Comparison of ENCODE assay signal across 8 cellular contexts in the genomic region with DNA sequence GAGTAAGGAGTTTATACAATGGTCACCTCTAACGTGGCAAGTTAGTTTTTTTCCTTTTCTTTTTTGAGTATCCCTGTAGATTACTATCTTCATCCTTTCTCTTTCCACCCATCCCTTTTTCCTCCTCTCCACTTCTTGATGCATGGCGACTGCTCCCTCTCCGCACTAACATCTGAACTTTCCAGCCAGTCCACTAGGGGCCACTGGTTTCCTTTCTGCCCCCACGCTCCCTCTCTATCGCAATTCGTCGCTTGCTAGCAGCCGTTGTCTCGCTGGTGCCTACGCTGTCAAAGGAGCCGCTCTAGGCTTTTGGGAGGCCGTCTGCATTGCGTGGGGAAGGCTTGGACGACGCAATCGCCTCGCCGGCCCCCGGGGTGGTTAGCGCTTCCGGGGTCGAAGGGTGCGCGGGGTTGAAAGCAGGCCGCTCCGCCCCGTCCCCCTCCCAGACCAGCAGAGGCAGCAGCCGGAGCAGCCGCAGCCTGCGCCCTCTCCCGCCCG. TPM values are rescaled to one million over a fixed set of nuclear protein-coding genes. Genes with fewer than 3 reads are reported as not detected.
A peak's percentile ranks its signal among the peaks of the same experiment; 100 is the strongest.
DNase-seq lines count a peak whose midpoint lies in the region; ATAC-seq and TF ChIP-seq lines count a peak whose summit lies in the region.

A gene (plus strand): TSS at position 442 of the 498 bp plus-strand sequence. CDS start 2,699 bp downstream, outside the sequence.

- H3K27ac Mint-ChIP-seq in activated naive CD8-positive, alpha-beta T cell treated with anti-CD3 and anti-CD28 coated beads for 36 hours, result peak within 1 kb of the TSS; percentile 100
- peak within 1 kb of the TSS; percentile 96 for H3K27ac Mint-ChIP-seq in glutamatergic neuron (ENCODE audit: unreplicated experiment)

- DNase-seq in NCI-H1092 treated with DMSO at 0.1 percent for 48 hours (lab: John Stamatoyannopoulos, UW) (peak; percentile 96), SKM-1 treated with dmso at 0.1 percent for 144 hours (lab: John Stamatoyannopoulos, UW; ENCODE audit: unreplicated experiment) (peak; percentile 90), glutamatergic neuron (peak; percentile 97), ovary (peak; percentile 97 to 98 (median 98)), tibial artery (peak; percentile 97 to 99)
- peak; percentile 98 for DNase-seq in activated naive CD8-positive, alpha-beta T cell treated with anti-CD3 and anti-CD28 coated beads for 36 hours

- no peaks in the 10 kb centered on the region for H3K27me3 Mint-ChIP-seq in activated naive CD8-positive, alpha-beta T cell treated with anti-CD3 and anti-CD28 coated beads for 36 hours
- H3K27me3 Mint-ChIP-seq in glutamatergic neuron (ENCODE audit: unreplicated experiment), result peaks cover 7% of the 10 kb centered on the region

- H3K36me3 ChIP-seq in ovary (no peaks in the 10 kb centered on the region), tibial artery (peaks cover 27 to 50% (median 43%) of the 10 kb centered on the region in 3 donors)

- peaks cover 31% of the 10 kb centered on the region for H3K4me1 Mint-ChIP-seq in activated naive CD8-positive, alpha-beta T cell treated with anti-CD3 and anti-CD28 coated beads for 36 hours
- H3K4me1 Mint-ChIP-seq in glutamatergic neuron (ENCODE audit: low read depth, unreplicated experiment), result peaks cover 18% of the 10 kb centered on the region

- ATAC-seq in HG02610 (IDR thresholded peaks at IDR 0.05; ENCODE audit: unreplicated experiment), result peak; percentile 98

- TF ChIP-seq CTCF in glutamatergic neuron (IDR thresholded peaks at IDR 0.05; ENCODE audit: partially characterized antibody, unreplicated experiment) (peak; percentile 79), ovary (IDR thresholded peaks at IDR 0.05) (peak; percentile 91 to 97 (median 97)), tibial artery (IDR thresholded peaks at IDR 0.05) (peak; percentile 87 to 93)

- no peak for TF ChIP-seq EP300 in ovary (IDR thresholded peaks at IDR 0.05)

- intact Hi-C loops in ovary (cut with DNase I) (loop anchor here in 3 of 4 donors (2.0 to 5.0 kb wide), 2 partner anchors 36 to 49 kb away; a partner anchor contains a TSS), tibial artery (cut with DNase I; ENCODE audit: low total_unique reads) (loop anchor here (2.0 kb wide), 1 partner anchor 49 kb away; a partner anchor contains a TSS)

- H3K27me3 ChIP-seq in ovary (no peaks in the 10 kb centered on the region), tibial artery (no peaks in the 10 kb centered on the region)

- WGBS in ovary, 3 donors, result 1% methylated on average over 28 to 32 of the region's 32 CpGs

- H3K9me3 Mint-ChIP-seq in activated naive CD8-positive, alpha-beta T cell treated with anti-CD3 and anti-CD28 coated beads for 36 hours, result no peaks in the 10 kb centered on the region
- peaks cover 6% of the 10 kb centered on the region for H3K9me3 Mint-ChIP-seq in glutamatergic neuron (ENCODE audit: unreplicated experiment)

- peaks cover 52% of the 10 kb centered on the region for H3K36me3 Mint-ChIP-seq in activated naive CD8-positive, alpha-beta T cell treated with anti-CD3 and anti-CD28 coated beads for 36 hours
- H3K36me3 Mint-ChIP-seq in glutamatergic neuron (ENCODE audit: unreplicated experiment), result no peaks in the 10 kb centered on the region

- peaks cover 2% of the 10 kb centered on the region for H3K4me1 ChIP-seq in ovary (ENCODE audit: insufficient read depth)
- H3K4me1 ChIP-seq in tibial artery, result peaks cover 0 to 23% (median 18%) of the 10 kb centered on the region in 4 donors

- H3K4me3 Mint-ChIP-seq in activated naive CD8-positive, alpha-beta T cell treated with anti-CD3 and anti-CD28 coated beads for 36 hours, result peak within 1 kb of the TSS; percentile 99
- peak within 1 kb of the TSS; percentile 93 for H3K4me3 Mint-ChIP-seq in glutamatergic neuron (ENCODE audit: unreplicated experiment)

- TF ChIP-seq POLR2A in GM10847 (IDR thresholded peaks at IDR 0.05; ENCODE audit: extremely low read depth, insufficient read length) (peak; percentile 85), ovary (IDR thresholded peaks at IDR 0.05) (peak; percentile 70)

- H3K27ac ChIP-seq in ovary, result peak within 1 kb of the TSS; percentile 80 to 93
- peak within 1 kb of the TSS; percentile 89 to 90 for H3K27ac ChIP-seq in tibial artery

- H3K9me3 ChIP-seq in ovary, result no peaks in the 10 kb centered on the region
- no peaks in the 10 kb centered on the region for H3K9me3 ChIP-seq in tibial artery

- H3K4me3 ChIP-seq in ovary, result peak within 1 kb of the TSS; percentile 92
- peak within 1 kb of the TSS; percentile 70 to 87 for H3K4me3 ChIP-seq in tibial artery

RNA-seq across cellular contexts. Expression of the gene that starts here (rescaled TPM):
- 1,000 to 10,000 TPM; 1,052 to 1,089 TPM for total RNA-seq in activated naive CD8-positive, alpha-beta T cell treated with anti-CD3 and anti-CD28 coated beads for 36 hours
- total RNA-seq in glutamatergic neuron (ENCODE audit: unreplicated experiment), result 1,170 TPM
- total RNA-seq in ovary, result 1,000 to 10,000 TPM in 2 of 7 donors, 100 to 1,000 TPM in 5; 413 to 1,163 (median 948) TPM
- polyA plus RNA-seq in ovary, result 1,000 to 10,000 TPM in 1 of 2 donors, 100 to 1,000 TPM in 1; 642 to 1,354 TPM

Comparison
In these comparisons a context has a peak if more than half of its experiments do, and no peak if none do; other contexts are left out.
1. Peak in every context shown above with its lines: DNase-seq, ATAC-seq, H3K4me3 ChIP-seq and H3K27ac ChIP-seq.